In genomic region chrX:68433155-68433980, GRCh38 we compare ENCODE assay signal across 8 cellular contexts. TPM values are rescaled to one million over a fixed set of nuclear protein-coding genes. Genes with fewer than 3 reads are reported as not detected.
A peak's percentile ranks its signal among the peaks of the same experiment; 100 is the strongest.
DNase-seq lines count a peak whose midpoint lies in the region; ATAC-seq and TF ChIP-seq lines count a peak whose summit lies in the region.

Gene OPHN1, minus strand, starts transcription at chrX:68433495. Its CDS starts 475 bp downstream, at chrX:68433020.

- intact Hi-C loops in lower lobe of right lung (cut with DNase I), result no loop called here

- H3K4me1 Mint-ChIP-seq in endothelial cell (ENCODE audit: unreplicated experiment), result peaks cover 23% of the 10 kb centered on the region
- H3K4me1 Mint-ChIP-seq in stimulated activated naive CD8-positive, alpha-beta T cell treated with anti-CD3 and anti-CD28 coated beads, Interleukin-15, amount 100 ng/mL, for 72 hours, result peaks cover 18% of the 10 kb centered on the region

- peak; percentile 37 for DNase-seq in DMS79 (lab: John Stamatoyannopoulos, UW)
- DNase-seq in Kasumi-1 (lab: John Stamatoyannopoulos, UW), result peak; percentile 26 to 35
- peak; percentile 59 for DNase-seq in endothelial cell (ENCODE audit: low spot score)
- peak; percentile 85 for DNase-seq in lower lobe of right lung
- no peak for DNase-seq in stimulated activated naive CD8-positive, alpha-beta T cell treated with anti-CD3 and anti-CD28 coated beads, Interleukin-15, amount 100 ng/mL, for 72 hours

- no peaks in the 10 kb centered on the region for H3K27me3 ChIP-seq in lower lobe of right lung (ENCODE audit: low read depth)

- H3K4me3 ChIP-seq in WI38 (ENCODE audit: low read depth, low read length), result peak within 1 kb of the TSS; percentile 67
- H3K4me3 ChIP-seq in lower lobe of right lung, result peak within 1 kb of the TSS; percentile 72

- TF ChIP-seq CTCF in WI38 (IDR thresholded peaks at IDR 0.05; ENCODE audit: low read depth, low read length), result no peak
- TF ChIP-seq CTCF in endothelial cell (IDR thresholded peaks at IDR 0.05; ENCODE audit: unreplicated experiment), result no peak
- no peak for TF ChIP-seq CTCF in lower lobe of right lung (IDR thresholded peaks at IDR 0.05)

- peak within 1 kb of the TSS; percentile 96 for H3K4me3 Mint-ChIP-seq in endothelial cell (ENCODE audit: unreplicated experiment)
- peak within 1 kb of the TSS; percentile 73 to 87 for H3K4me3 Mint-ChIP-seq in stimulated activated naive CD8-positive, alpha-beta T cell treated with anti-CD3 and anti-CD28 coated beads, Interleukin-15, amount 100 ng/mL, for 72 hours

- peak within 1 kb of the TSS; percentile 92 for H3K27ac Mint-ChIP-seq in endothelial cell (ENCODE audit: unreplicated experiment)
- H3K27ac Mint-ChIP-seq in stimulated activated naive CD8-positive, alpha-beta T cell treated with anti-CD3 and anti-CD28 coated beads, Interleukin-15, amount 100 ng/mL, for 72 hours, result no peak within 1 kb of the TSS

- H3K27me3 Mint-ChIP-seq in endothelial cell (ENCODE audit: unreplicated experiment), result peaks cover 2% of the 10 kb centered on the region
- H3K27me3 Mint-ChIP-seq in stimulated activated naive CD8-positive, alpha-beta T cell treated with anti-CD3 and anti-CD28 coated beads, Interleukin-15, amount 100 ng/mL, for 72 hours, result peaks cover 56% of the 10 kb centered on the region

- peaks cover 7% of the 10 kb centered on the region for H3K4me1 ChIP-seq in lower lobe of right lung

- no peaks in the 10 kb centered on the region for H3K9me3 Mint-ChIP-seq in endothelial cell (ENCODE audit: unreplicated experiment)
- H3K9me3 Mint-ChIP-seq in stimulated activated naive CD8-positive, alpha-beta T cell treated with anti-CD3 and anti-CD28 coated beads, Interleukin-15, amount 100 ng/mL, for 72 hours, result no peaks in the 10 kb centered on the region

- no peaks in the 10 kb centered on the region for H3K9me3 ChIP-seq in lower lobe of right lung

- no peaks in the 10 kb centered on the region for H3K36me3 ChIP-seq in lower lobe of right lung

- peak within 1 kb of the TSS; percentile 83 for H3K27ac ChIP-seq in lower lobe of right lung

- ATAC-seq in lower lobe of right lung (peak; percentile 96 to 98), GM19467 (IDR thresholded peaks at IDR 0.05; ENCODE audit: unreplicated experiment) (no peak), HG02678 (IDR thresholded peaks at IDR 0.05; ENCODE audit: unreplicated experiment) (no peak)
- ATAC-seq in stimulated activated naive CD8-positive, alpha-beta T cell treated with anti-CD3 and anti-CD28 coated beads, Interleukin-15, amount 100 ng/mL, for 72 hours, result peak; percentile 43

- peaks cover 6% of the 10 kb centered on the region for H3K36me3 Mint-ChIP-seq in endothelial cell (ENCODE audit: low read depth, unreplicated experiment)

RNA-seq across cellular contexts. Expression of gene OPHN1, which starts in this region (rescaled TPM):
- 13.2 TPM for total RNA-seq in endothelial cell (ENCODE audit: unreplicated experiment)
- total RNA-seq in lower lobe of right lung, result 10.7 TPM

Comparison
In these comparisons a context has a peak if more than half of its experiments do, and no peak if none do; other contexts are left out.
1. DNase-seq: peak in DMS79 (single experiment), Kasumi-1 (2 of 2), endothelial cell (single experiment) and lower lobe of right lung (single experiment); none in stimulated activated naive CD8-positive, alpha-beta T cell treated with anti-CD3 and anti-CD28 coated beads, Interleukin-15, amount 100 ng/mL, for 72 hours (0 of 2).
2. ATAC-seq: peak in lower lobe of right lung (2 of 2) and stimulated activated naive CD8-positive, alpha-beta T cell treated with anti-CD3 and anti-CD28 coated beads, Interleukin-15, amount 100 ng/mL, for 72 hours (single experiment); none in GM19467 (single experiment) and HG02678 (single experiment).